Comparison of ENCODE assay signal across 25 cellular contexts in the genomic region with DNA sequence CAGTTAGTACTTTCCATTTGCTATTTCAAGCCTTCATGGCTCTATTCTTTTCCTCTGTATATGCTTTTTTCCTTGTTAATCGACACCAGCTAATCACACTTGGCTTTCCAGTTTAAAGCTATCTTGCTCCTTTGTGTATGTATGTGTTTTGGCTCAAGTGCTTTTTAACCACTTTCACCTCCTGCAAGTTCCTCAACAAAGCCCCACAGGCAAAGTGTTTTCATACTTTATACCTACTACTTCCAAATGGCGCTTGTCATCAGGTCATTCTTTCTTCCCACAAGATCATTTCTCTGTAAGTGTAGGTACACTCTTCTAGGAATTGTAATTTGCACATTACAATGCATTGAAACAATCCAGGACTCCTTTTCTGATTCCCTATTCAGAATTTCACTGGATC.
"Had no signal": no experiment of that assay in that cellular context is flagged by ENCODE, and none has a peak within 500 bp of the region (broad histone marks: within the 10 kb centered on the region; RNA-seq: fewer than 3 reads in every experiment).

No MANE protein-coding gene starts in this region.

- H3K27ac ChIP-seq: colonic mucosa, gastrocnemius medialis, hepatocyte, left ventricle myocardium inferior, spleen, suprapubic skin, tibial artery had no signal

- DNase-seq: activated CD4-positive, alpha-beta memory T cell treated with anti-CD3 and anti-CD28 coated beads, Interleukin-2, amount 10 ng/mL, durations not matched to agents 7 days and 5 days; activated CD4-positive, alpha-beta T cell treated with anti-CD3 and anti-CD28 coated beads for 1 hour; activated CD4-positive, alpha-beta T cell treated with anti-CD3 and anti-CD28 coated beads, Interleukin-2, amount 10 ng/mL, durations not matched to agents 7 days and 5 days; activated gamma-delta T cell treated with Interleukin-2 at 50 U/mL for 16 hours; activated naive CD8-positive, alpha-beta T cell treated with anti-CD3 and anti-CD28 coated beads, Interleukin-2, amount 50 U/mL, for 24 hours; activated T-cell treated with anti-CD3 and anti-CD28 coated beads, Interleukin-2, amount 50 U/mL, for 4 hours; amygdala; cerebellar nuclear complex; colonic mucosa; effector CD8-positive, alpha-beta T cell; erythroblast; gastrocnemius medialis; glutamatergic neuron; islet precursor cell; left ventricle myocardium inferior; mucosa of descending colon; posterior cingulate gyrus; right cardiac atrium; spleen; stimulated activated naive CD4-positive, alpha-beta T cell; T-helper 2 cell; tibial artery had no signal

- H3K4me3 ChIP-seq: colonic mucosa, gastrocnemius medialis, hepatocyte, left ventricle myocardium inferior, lung, mucosa of descending colon, spleen, suprapubic skin, tibial artery had no signal

- H3K9me3 ChIP-seq: colonic mucosa, gastrocnemius medialis, left ventricle myocardium inferior, mucosa of descending colon, suprapubic skin, tibial artery had no signal

- H3K36me3 ChIP-seq: colonic mucosa, gastrocnemius medialis, left ventricle myocardium inferior, spleen, suprapubic skin, tibial artery had no signal

- H3K4me1 ChIP-seq: colonic mucosa, spleen, suprapubic skin had no signal

- H3K27me3 ChIP-seq: colonic mucosa, gastrocnemius medialis, hepatocyte, spleen, suprapubic skin, tibial artery had no signal
